2 cellular contexts compared by ENCODE assay signal in the genomic region with DNA sequence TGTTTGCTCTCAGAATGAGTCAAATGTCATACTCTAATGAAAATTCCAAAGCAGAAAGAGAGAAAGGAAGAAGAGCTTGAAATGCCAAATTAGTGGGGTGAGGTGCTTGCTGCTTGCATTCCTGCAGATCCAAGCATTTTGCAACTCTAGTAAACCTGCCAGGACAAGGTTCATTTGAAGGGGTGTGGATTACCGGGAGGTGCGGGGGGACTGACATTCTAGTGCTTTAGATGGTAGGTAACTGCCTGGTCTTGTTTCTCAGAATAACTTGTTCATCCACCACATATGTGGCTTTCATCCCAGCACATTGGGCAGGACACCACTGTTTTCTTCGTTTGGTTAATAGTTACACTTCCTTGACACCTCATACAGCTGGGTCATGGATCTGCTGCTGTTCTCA.
A peak's percentile ranks its signal among the peaks of the same experiment; 100 is the strongest.
TF ChIP-seq lines count a peak whose summit lies in the region.

No MANE protein-coding gene starts in this region.

TF ChIP-seq in H1, 55 proteins besides CTCF, POLR2A, EP300 and RAD21 (continued from another document and continues in another):
- TF ChIP-seq POU5F1 (IDR thresholded peaks at IDR 0.05; ENCODE audit: low read depth, low read length) (no peak), YY1 (IDR thresholded peaks at IDR 0.05; ENCODE audit: low read depth, low read length) (no peak), CHD2 (IDR thresholded peaks at IDR 0.05; ENCODE audit: low read length) (no peak), POLR2AphosphoS5 (IDR thresholded peaks at IDR 0.05; ENCODE audit: low read depth, low read length) (no peak), KDM5A (IDR thresholded peaks at IDR 0.05; ENCODE audit: low read length) (no peak), MAFK (IDR thresholded peaks at IDR 0.05; ENCODE audit: low read depth, low read length) (no peak), RNF2 (IDR thresholded peaks at IDR 0.05; ENCODE audit: borderline replicate concordance, low read depth, low read length, missing control alignments, poor library complexity, severe bottlenecking) (no peak), TCF12 (IDR thresholded peaks at IDR 0.05; ENCODE audit: low read depth, low read length) (no peak), BRCA1 (IDR thresholded peaks at IDR 0.05; ENCODE audit: low read depth, low read length) (no peak), HDAC6 (IDR thresholded peaks at IDR 0.05; ENCODE audit: low read depth, low read length) (no peak)
- TF ChIP-seq, protein P1, sequence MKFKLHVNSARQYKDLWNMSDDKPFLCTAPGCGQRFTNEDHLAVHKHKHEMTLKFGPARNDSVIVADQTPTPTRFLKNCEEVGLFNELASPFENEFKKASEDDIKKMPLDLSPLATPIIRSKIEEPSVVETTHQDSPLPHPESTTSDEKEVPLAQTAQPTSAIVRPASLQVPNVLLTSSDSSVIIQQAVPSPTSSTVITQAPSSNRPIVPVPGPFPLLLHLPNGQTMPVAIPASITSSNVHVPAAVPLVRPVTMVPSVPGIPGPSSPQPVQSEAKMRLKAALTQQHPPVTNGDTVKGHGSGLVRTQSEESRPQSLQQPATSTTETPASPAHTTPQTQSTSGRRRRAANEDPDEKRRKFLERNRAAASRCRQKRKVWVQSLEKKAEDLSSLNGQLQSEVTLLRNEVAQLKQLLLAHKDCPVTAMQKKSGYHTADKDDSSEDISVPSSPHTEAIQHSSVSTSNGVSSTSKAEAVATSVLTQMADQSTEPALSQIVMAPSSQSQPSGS (IDR thresholded peaks at IDR 0.05; ENCODE audit: low read length): no peak
- TF ChIP-seq, protein P2, sequence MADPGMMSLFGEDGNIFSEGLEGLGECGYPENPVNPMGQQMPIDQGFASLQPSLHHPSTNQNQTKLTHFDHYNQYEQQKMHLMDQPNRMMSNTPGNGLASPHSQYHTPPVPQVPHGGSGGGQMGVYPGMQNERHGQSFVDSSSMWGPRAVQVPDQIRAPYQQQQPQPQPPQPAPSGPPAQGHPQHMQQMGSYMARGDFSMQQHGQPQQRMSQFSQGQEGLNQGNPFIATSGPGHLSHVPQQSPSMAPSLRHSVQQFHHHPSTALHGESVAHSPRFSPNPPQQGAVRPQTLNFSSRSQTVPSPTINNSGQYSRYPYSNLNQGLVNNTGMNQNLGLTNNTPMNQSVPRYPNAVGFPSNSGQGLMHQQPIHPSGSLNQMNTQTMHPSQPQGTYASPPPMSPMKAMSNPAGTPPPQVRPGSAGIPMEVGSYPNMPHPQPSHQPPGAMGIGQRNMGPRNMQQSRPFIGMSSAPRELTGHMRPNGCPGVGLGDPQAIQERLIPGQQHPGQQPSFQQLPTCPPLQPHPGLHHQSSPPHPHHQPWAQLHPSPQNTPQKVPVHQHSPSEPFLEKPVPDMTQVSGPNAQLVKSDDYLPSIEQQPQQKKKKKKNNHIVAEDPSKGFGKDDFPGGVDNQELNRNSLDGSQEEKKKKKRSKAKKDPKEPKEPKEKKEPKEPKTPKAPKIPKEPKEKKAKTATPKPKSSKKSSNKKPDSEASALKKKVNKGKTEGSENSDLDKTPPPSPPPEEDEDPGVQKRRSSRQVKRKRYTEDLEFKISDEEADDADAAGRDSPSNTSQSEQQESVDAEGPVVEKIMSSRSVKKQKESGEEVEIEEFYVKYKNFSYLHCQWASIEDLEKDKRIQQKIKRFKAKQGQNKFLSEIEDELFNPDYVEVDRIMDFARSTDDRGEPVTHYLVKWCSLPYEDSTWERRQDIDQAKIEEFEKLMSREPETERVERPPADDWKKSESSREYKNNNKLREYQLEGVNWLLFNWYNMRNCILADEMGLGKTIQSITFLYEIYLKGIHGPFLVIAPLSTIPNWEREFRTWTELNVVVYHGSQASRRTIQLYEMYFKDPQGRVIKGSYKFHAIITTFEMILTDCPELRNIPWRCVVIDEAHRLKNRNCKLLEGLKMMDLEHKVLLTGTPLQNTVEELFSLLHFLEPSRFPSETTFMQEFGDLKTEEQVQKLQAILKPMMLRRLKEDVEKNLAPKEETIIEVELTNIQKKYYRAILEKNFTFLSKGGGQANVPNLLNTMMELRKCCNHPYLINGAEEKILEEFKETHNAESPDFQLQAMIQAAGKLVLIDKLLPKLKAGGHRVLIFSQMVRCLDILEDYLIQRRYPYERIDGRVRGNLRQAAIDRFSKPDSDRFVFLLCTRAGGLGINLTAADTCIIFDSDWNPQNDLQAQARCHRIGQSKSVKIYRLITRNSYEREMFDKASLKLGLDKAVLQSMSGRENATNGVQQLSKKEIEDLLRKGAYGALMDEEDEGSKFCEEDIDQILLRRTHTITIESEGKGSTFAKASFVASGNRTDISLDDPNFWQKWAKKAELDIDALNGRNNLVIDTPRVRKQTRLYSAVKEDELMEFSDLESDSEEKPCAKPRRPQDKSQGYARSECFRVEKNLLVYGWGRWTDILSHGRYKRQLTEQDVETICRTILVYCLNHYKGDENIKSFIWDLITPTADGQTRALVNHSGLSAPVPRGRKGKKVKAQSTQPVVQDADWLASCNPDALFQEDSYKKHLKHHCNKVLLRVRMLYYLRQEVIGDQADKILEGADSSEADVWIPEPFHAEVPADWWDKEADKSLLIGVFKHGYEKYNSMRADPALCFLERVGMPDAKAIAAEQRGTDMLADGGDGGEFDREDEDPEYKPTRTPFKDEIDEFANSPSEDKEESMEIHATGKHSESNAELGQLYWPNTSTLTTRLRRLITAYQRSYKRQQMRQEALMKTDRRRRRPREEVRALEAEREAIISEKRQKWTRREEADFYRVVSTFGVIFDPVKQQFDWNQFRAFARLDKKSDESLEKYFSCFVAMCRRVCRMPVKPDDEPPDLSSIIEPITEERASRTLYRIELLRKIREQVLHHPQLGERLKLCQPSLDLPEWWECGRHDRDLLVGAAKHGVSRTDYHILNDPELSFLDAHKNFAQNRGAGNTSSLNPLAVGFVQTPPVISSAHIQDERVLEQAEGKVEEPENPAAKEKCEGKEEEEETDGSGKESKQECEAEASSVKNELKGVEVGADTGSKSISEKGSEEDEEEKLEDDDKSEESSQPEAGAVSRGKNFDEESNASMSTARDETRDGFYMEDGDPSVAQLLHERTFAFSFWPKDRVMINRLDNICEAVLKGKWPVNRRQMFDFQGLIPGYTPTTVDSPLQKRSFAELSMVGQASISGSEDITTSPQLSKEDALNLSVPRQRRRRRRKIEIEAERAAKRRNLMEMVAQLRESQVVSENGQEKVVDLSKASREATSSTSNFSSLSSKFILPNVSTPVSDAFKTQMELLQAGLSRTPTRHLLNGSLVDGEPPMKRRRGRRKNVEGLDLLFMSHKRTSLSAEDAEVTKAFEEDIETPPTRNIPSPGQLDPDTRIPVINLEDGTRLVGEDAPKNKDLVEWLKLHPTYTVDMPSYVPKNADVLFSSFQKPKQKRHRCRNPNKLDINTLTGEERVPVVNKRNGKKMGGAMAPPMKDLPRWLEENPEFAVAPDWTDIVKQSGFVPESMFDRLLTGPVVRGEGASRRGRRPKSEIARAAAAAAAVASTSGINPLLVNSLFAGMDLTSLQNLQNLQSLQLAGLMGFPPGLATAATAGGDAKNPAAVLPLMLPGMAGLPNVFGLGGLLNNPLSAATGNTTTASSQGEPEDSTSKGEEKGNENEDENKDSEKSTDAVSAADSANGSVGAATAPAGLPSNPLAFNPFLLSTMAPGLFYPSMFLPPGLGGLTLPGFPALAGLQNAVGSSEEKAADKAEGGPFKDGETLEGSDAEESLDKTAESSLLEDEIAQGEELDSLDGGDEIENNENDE (IDR thresholded peaks at IDR 0.05; ENCODE audit: insufficient replicate concordance, low read length): no peak
- TF ChIP-seq, protein P3, sequence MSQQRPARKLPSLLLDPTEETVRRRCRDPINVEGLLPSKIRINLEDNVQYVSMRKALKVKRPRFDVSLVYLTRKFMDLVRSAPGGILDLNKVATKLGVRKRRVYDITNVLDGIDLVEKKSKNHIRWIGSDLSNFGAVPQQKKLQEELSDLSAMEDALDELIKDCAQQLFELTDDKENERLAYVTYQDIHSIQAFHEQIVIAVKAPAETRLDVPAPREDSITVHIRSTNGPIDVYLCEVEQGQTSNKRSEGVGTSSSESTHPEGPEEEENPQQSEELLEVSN (IDR thresholded peaks at IDR 0.05): no peak

TF ChIP-seq in HepG2, 621 proteins besides CTCF, POLR2A, EP300 and RAD21:
- TF ChIP-seq, protein P4, sequence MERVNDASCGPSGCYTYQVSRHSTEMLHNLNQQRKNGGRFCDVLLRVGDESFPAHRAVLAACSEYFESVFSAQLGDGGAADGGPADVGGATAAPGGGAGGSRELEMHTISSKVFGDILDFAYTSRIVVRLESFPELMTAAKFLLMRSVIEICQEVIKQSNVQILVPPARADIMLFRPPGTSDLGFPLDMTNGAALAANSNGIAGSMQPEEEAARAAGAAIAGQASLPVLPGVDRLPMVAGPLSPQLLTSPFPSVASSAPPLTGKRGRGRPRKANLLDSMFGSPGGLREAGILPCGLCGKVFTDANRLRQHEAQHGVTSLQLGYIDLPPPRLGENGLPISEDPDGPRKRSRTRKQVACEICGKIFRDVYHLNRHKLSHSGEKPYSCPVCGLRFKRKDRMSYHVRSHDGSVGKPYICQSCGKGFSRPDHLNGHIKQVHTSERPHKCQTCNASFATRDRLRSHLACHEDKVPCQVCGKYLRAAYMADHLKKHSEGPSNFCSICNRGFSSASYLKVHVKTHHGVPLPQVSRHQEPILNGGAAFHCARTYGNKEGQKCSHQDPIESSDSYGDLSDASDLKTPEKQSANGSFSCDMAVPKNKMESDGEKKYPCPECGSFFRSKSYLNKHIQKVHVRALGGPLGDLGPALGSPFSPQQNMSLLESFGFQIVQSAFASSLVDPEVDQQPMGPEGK (CRISPR knock-in tag; IDR thresholded peaks at IDR 0.05): 0 out of 2 replicates have a peak, but pooled peaks have one; percentile 28
- TF ChIP-seq HNF4G (IDR thresholded peaks at IDR 0.05; ENCODE audit: borderline replicate concordance, low read depth, low read length) (0 out of 2 replicates have a peak, but pooled peaks have one; percentile 37), HNF4G (CRISPR knock-in tag; IDR thresholded peaks at IDR 0.05; ENCODE audit: borderline replicate concordance, low read depth) (no peak), RBM22 (optimal IDR thresholded peaks at IDR 0.05; ENCODE audit: low read length) (no peak), TEAD3 (CRISPR knock-in tag; optimal IDR thresholded peaks at IDR 0.05; ENCODE audit: borderline replicate concordance) (peak; percentile 65), HNF4A (CRISPR knock-in tag; IDR thresholded peaks at IDR 0.05) (peak; percentile 62), ZNF547 (CRISPR knock-in tag; IDR thresholded peaks at IDR 0.05) (no peak), ZNF350 (CRISPR knock-in tag; IDR thresholded peaks at IDR 0.05; ENCODE audit: borderline replicate concordance, low read depth) (no peak)
- TF ChIP-seq, protein P5, sequence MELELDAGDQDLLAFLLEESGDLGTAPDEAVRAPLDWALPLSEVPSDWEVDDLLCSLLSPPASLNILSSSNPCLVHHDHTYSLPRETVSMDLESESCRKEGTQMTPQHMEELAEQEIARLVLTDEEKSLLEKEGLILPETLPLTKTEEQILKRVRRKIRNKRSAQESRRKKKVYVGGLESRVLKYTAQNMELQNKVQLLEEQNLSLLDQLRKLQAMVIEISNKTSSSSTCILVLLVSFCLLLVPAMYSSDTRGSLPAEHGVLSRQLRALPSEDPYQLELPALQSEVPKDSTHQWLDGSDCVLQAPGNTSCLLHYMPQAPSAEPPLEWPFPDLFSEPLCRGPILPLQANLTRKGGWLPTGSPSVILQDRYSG (CRISPR knock-in tag; IDR thresholded peaks at IDR 0.05): no peak
- TF ChIP-seq, protein P6, sequence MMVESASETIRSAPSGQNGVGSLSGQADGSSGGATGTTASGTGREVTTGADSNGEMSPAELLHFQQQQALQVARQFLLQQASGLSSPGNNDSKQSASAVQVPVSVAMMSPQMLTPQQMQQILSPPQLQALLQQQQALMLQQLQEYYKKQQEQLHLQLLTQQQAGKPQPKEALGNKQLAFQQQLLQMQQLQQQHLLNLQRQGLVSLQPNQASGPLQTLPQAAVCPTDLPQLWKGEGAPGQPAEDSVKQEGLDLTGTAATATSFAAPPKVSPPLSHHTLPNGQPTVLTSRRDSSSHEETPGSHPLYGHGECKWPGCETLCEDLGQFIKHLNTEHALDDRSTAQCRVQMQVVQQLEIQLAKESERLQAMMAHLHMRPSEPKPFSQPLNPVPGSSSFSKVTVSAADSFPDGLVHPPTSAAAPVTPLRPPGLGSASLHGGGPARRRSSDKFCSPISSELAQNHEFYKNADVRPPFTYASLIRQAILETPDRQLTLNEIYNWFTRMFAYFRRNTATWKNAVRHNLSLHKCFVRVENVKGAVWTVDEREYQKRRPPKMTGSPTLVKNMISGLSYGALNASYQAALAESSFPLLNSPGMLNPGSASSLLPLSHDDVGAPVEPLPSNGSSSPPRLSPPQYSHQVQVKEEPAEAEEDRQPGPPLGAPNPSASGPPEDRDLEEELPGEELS (CRISPR knock-in tag; IDR thresholded peaks at IDR 0.05): 0 out of 2 replicates have a peak, but pooled peaks have one; percentile 5
- TF ChIP-seq, protein P7, sequence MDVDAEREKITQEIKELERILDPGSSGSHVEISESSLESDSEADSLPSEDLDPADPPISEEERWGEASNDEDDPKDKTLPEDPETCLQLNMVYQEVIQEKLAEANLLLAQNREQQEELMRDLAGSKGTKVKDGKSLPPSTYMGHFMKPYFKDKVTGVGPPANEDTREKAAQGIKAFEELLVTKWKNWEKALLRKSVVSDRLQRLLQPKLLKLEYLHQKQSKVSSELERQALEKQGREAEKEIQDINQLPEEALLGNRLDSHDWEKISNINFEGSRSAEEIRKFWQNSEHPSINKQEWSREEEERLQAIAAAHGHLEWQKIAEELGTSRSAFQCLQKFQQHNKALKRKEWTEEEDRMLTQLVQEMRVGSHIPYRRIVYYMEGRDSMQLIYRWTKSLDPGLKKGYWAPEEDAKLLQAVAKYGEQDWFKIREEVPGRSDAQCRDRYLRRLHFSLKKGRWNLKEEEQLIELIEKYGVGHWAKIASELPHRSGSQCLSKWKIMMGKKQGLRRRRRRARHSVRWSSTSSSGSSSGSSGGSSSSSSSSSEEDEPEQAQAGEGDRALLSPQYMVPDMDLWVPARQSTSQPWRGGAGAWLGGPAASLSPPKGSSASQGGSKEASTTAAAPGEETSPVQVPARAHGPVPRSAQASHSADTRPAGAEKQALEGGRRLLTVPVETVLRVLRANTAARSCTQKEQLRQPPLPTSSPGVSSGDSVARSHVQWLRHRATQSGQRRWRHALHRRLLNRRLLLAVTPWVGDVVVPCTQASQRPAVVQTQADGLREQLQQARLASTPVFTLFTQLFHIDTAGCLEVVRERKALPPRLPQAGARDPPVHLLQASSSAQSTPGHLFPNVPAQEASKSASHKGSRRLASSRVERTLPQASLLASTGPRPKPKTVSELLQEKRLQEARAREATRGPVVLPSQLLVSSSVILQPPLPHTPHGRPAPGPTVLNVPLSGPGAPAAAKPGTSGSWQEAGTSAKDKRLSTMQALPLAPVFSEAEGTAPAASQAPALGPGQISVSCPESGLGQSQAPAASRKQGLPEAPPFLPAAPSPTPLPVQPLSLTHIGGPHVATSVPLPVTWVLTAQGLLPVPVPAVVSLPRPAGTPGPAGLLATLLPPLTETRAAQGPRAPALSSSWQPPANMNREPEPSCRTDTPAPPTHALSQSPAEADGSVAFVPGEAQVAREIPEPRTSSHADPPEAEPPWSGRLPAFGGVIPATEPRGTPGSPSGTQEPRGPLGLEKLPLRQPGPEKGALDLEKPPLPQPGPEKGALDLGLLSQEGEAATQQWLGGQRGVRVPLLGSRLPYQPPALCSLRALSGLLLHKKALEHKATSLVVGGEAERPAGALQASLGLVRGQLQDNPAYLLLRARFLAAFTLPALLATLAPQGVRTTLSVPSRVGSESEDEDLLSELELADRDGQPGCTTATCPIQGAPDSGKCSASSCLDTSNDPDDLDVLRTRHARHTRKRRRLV (CRISPR knock-in tag; IDR thresholded peaks at IDR 0.05): no peak
TF ChIP-seq in HepG2: peak in this region for 5.
